ENCODE assay signal across 23 cellular contexts in genomic region chr4:26522478-26522877, GRCh38. TPM values are rescaled to one million over a fixed set of nuclear protein-coding genes. Genes with fewer than 3 reads are reported as not detected.
DNase-seq lines count a peak whose midpoint lies in the region; ATAC-seq and TF ChIP-seq lines count a peak whose summit lies in the region.
"Had no signal": no experiment of that assay in that cellular context is flagged by ENCODE, and none has a peak within 500 bp of the region (broad histone marks: within the 10 kb centered on the region; RNA-seq: fewer than 3 reads in every experiment).

No MANE protein-coding gene starts in this region.

- no peaks in the 10 kb centered on the region for H4K20me1 ChIP-seq in smooth muscle cell (ENCODE audit: low read depth)

- no peak overlapping the region for H3K9ac ChIP-seq in smooth muscle cell (ENCODE audit: low read depth)

- peaks cover 8% of the 10 kb centered on the region for H3F3A ChIP-seq in smooth muscle cell (ENCODE audit: low read depth)

- H3K4me1 ChIP-seq in smooth muscle cell (ENCODE audit: low read depth), result no peaks in the 10 kb centered on the region
- H3K4me1 ChIP-seq in prostate gland (replicated peaks), result no peaks in the 10 kb centered on the region
- H3K4me1 ChIP-seq: tibial nerve had no signal

- H3K27ac ChIP-seq in smooth muscle cell (ENCODE audit: low read depth) (peak overlapping the region; percentile 75), prostate gland (no peak overlapping the region)
- H3K27ac ChIP-seq: coronary artery, HL-60, tibial nerve had no signal

- H3K79me2 ChIP-seq in smooth muscle cell (ENCODE audit: low read depth), result no peaks in the 10 kb centered on the region

- H3K9me3 ChIP-seq in smooth muscle cell (replicated peaks; ENCODE audit: low read depth) (no peaks in the 10 kb centered on the region), prostate gland (no peaks in the 10 kb centered on the region)
- H3K9me3 ChIP-seq: mucosa of descending colon, tibial nerve had no signal

- no peaks in the 10 kb centered on the region for H3K27me3 ChIP-seq in smooth muscle cell (ENCODE audit: low read depth)
- no peaks in the 10 kb centered on the region for H3K27me3 ChIP-seq in prostate gland (replicated peaks; ENCODE audit: insufficient read depth)
- H3K27me3 ChIP-seq: tibial nerve had no signal

- H3K36me3 ChIP-seq in smooth muscle cell (ENCODE audit: low read depth) (no peaks in the 10 kb centered on the region), prostate gland (no peaks in the 10 kb centered on the region)
- H3K36me3 ChIP-seq: tibial nerve had no signal

- H2AFZ ChIP-seq in smooth muscle cell (ENCODE audit: low read depth), result no peak overlapping the region

- intact Hi-C loops in prostate gland (cut with DNase I), result no loop called here

- TF ChIP-seq CTCF in fibroblast of pulmonary artery (IDR thresholded peaks at IDR 0.05; ENCODE audit: low read length, missing control alignments), result no peak
- TF ChIP-seq CTCF in smooth muscle cell (IDR thresholded peaks at IDR 0.05; ENCODE audit: borderline replicate concordance, insufficient read depth, poor library complexity, severe bottlenecking), result no peak
- no peak for TF ChIP-seq CTCF in prostate gland (IDR thresholded peaks at IDR 0.05)

- no peak for TF ChIP-seq POLR2A in prostate gland (IDR thresholded peaks at IDR 0.05)

- peak; percentile 32 for DNase-seq in GM04504 (ENCODE audit: low read depth)
- peak; percentile 4 for DNase-seq in fibroblast of pulmonary artery (ENCODE audit: low read depth)
- DNase-seq in smooth muscle cell (lab: John Stamatoyannopoulos, UW; ENCODE audit: unreplicated experiment), result no peak
- DNase-seq in pons (ENCODE audit: low spot score), result no peak
- DNase-seq in prostate gland (ENCODE audit: low spot score), result no peak
- DNase-seq: activated effector memory CD4-positive, alpha-beta T cell treated with Interleukin-2 at 50 U/mL for 16 hours; CD4-positive, alpha-beta memory T cell; Karpas-422; left colon; mucosa of descending colon; NCI-H1436; SIG-M5; small intestine had no signal

- H3K4me2 ChIP-seq in smooth muscle cell, result peak overlapping the region; percentile 3

- ATAC-seq in SK-N-SH treated with all-trans-retinoic acid at 6 μM for 48 hours, result peak; percentile 88
- ATAC-seq in HG02610 (IDR thresholded peaks at IDR 0.05; ENCODE audit: unreplicated experiment), result no peak
- ATAC-seq: GM12878; left colon; mucosa of descending colon; stimulated activated effector memory CD8-positive, alpha-beta T cell treated with anti-CD3 and anti-CD28 coated beads, Interleukin-12 subunit alpha, Interleukin-12 subunit beta, amount 100 ng/mL, for 72 hours had no signal

- H3K4me3 ChIP-seq in fibroblast of pulmonary artery (replicated peaks; ENCODE audit: low read depth, low read length), result no peak overlapping the region
- no peak overlapping the region for H3K4me3 ChIP-seq in smooth muscle cell
- H3K4me3 ChIP-seq in prostate gland, result no peak overlapping the region
- H3K4me3 ChIP-seq: coronary artery, GM12878, mucosa of descending colon, tibial nerve had no signal

- 16% methylated on average over 3 of the region's 3 CpGs for WGBS in smooth muscle cell (ENCODE audit: low lambda C conversion rate)
- WGBS in prostate gland, result 19% methylated on average over 3 of the region's 3 CpGs

TF ChIP-seq in SK-N-SH treated with all-trans-retinoic acid at 6 μM for 48 hours, 23 proteins besides CTCF, POLR2A, EP300 and RAD21:
- TF ChIP-seq PATZ1 (CRISPR knock-in tag; IDR thresholded peaks at IDR 0.05; ENCODE audit: borderline replicate concordance), result 0 out of 2 replicates have a peak, but pooled peaks have one; percentile 19
- TF ChIP-seq ZNF70 (CRISPR knock-in tag; IDR thresholded peaks at IDR 0.05), result no peak
- TF ChIP-seq ISL1 (CRISPR knock-in tag; IDR thresholded peaks at IDR 0.05), result peak; percentile 90

RNA-seq across cellular contexts. Expression of gene CCKAR, which starts 32.2 kb away (rescaled TPM):
- total RNA-seq in smooth muscle cell (0.18 and 0.27 TPM in 2 replicates), prostate gland (not detected)
- 0.13 and 0.32 TPM in 2 replicates for polyA plus RNA-seq in smooth muscle cell
- total RNA-seq: CD4-positive, alpha-beta memory T cell; GM12878; left colon; osteocyte; T-helper 2 cell treated with Interferon-gamma antibody and Interleukin-4, amounts not matched to agents 100 ng/mL and 5 ng/mL, for 36 hours; tibial nerve had no signal
- polyA plus RNA-seq: CD4-positive, alpha-beta memory T cell; esophagus; GM12878 had no signal

Comparison
In these comparisons a context has a peak if more than half of its experiments do, and no peak if none do; other contexts are left out.
1. DNase-seq: peak in GM04504 (single experiment) and fibroblast of pulmonary artery (single experiment); none in smooth muscle cell (single experiment), pons (single experiment) and prostate gland (single experiment).